Comparison of ENCODE assay signal across 8 cellular contexts in genomic region chr2:8312861-8313768, GRCh38.
DNase-seq lines count a peak whose midpoint lies in the region; ATAC-seq and TF ChIP-seq lines count a peak whose summit lies in the region.

No MANE protein-coding gene starts in this region.

- TF ChIP-seq POLR2A in NB4 (IDR thresholded peaks at IDR 0.05; ENCODE audit: extremely low read depth, insufficient read length) (no peak), body of pancreas (IDR thresholded peaks at IDR 0.05) (no peak)

- no peaks in the 10 kb centered on the region for H3K27me3 ChIP-seq in body of pancreas

- DNase-seq in NB4 (ENCODE audit: low read depth): peak; percentile 91
- DNase-seq in astrocyte of the spinal cord (ENCODE audit: low read depth, low spot score): peak; percentile 8
- no peak for DNase-seq in Ammon's horn (ENCODE audit: low spot score)
- DNase-seq in body of pancreas: no peak
- no peak for DNase-seq in stimulated activated CD4-positive, alpha-beta T cell treated with anti-CD3 and anti-CD28 coated beads, Interleukin-1b, Interleukin-23, amount 100 ng/mL, for 48 hours
- no peak for DNase-seq in NK-92 treated with Interleukin-12 subunit alpha and Interleukin-12 subunit beta, amount 100 ng/mL, for 24 hours (lab: John Stamatoyannopoulos, UW)

- in situ Hi-C loops in astrocyte of the spinal cord (cut with HindIII; ENCODE audit: low sequenced_read_pairs): no loop called here

- no peaks in the 10 kb centered on the region for H3K4me1 ChIP-seq in body of pancreas

- TF ChIP-seq CTCF in NB4 (IDR thresholded peaks at IDR 0.05; ENCODE audit: low read depth, low read length) (no peak), astrocyte of the spinal cord (IDR thresholded peaks at IDR 0.05; ENCODE audit: low read depth, low read length) (no peak), body of pancreas (IDR thresholded peaks at IDR 0.05) (no peak)

- H3K4me3 ChIP-seq in NB4 (ENCODE audit: low read depth, low read length) (no peak overlapping the region), astrocyte of the spinal cord (ENCODE audit: low read depth, low read length) (no peak overlapping the region), body of pancreas (no peak overlapping the region)

- no peaks in the 10 kb centered on the region for H3K36me3 ChIP-seq in body of pancreas (replicated peaks in 1 of 2; ENCODE audit: insufficient read depth in 1 of 2, low read depth in 2 of 2)

- peak; percentile 88 for ATAC-seq in GM18861 (IDR thresholded peaks at IDR 0.05; ENCODE audit: unreplicated experiment)
- peak; percentile 87 for ATAC-seq in HG02642 (IDR thresholded peaks at IDR 0.05; ENCODE audit: poor library complexity, unreplicated experiment)
- no peak for ATAC-seq in body of pancreas

- H3K27ac ChIP-seq in body of pancreas: no peak overlapping the region

- intact Hi-C loops in body of pancreas (cut with DNase I): no loop called here

- H3K9me3 ChIP-seq in body of pancreas: no peaks in the 10 kb centered on the region

- WGBS in body of pancreas, 2 donors: 84 to 92% methylated on average over 8 of the region's 8 CpGs

Comparison
In these comparisons a context has a peak if more than half of its experiments do, and no peak if none do; other contexts are left out.
1. DNase-seq: peak in NB4 (single experiment) and astrocyte of the spinal cord (single experiment); none in Ammon's horn (single experiment), body of pancreas (0 of 4), stimulated activated CD4-positive, alpha-beta T cell treated with anti-CD3 and anti-CD28 coated beads, Interleukin-1b, Interleukin-23, amount 100 ng/mL, for 48 hours (single experiment) and NK-92 treated with Interleukin-12 subunit alpha and Interleukin-12 subunit beta, amount 100 ng/mL, for 24 hours (single experiment).